ENCODE assay signal across 13 cellular contexts in genomic region chr2:159137511-159138101, GRCh38.
A peak's percentile ranks its signal among the peaks of the same experiment; 100 is the strongest.
DNase-seq lines count a peak whose midpoint lies in the region; ATAC-seq, FAIRE-seq and TF ChIP-seq lines count a peak whose summit lies in the region.
"Had no signal": no experiment of that assay in that cellular context is flagged by ENCODE, and none has a peak within 500 bp of the region (broad histone marks: within the 10 kb centered on the region; RNA-seq: fewer than 3 reads in every experiment).

No MANE protein-coding gene starts in this region.

- peaks cover 0 to 5% of the 10 kb centered on the region in 2 experiments for H3K36me3 ChIP-seq in endothelial cell of umbilical vein (ENCODE audit: control insufficient read depth in 2 of 2, extremely low read depth in 1 of 2, insufficient read depth in 2 of 2, low read length in 2 of 2)
- no peaks in the 10 kb centered on the region for H3K36me3 ChIP-seq in upper lobe of left lung

- no peaks in the 10 kb centered on the region for H3K9me3 ChIP-seq in endothelial cell of umbilical vein (replicated peaks; ENCODE audit: control insufficient read depth, insufficient read depth, low read length)
- no peaks in the 10 kb centered on the region for H3K9me3 ChIP-seq in upper lobe of left lung

- POLR2A ChIA-PET in endothelial cell of umbilical vein (lab: Charles Lee): interaction anchor here (1.1 kb wide), 1 partner anchor 13 kb away, joined by 4 read pairs; no protein-coding TSS in a partner anchor

- no peak for ATAC-seq in upper lobe of left lung (ENCODE audit: low FRiP score in 2 of 2)
- ATAC-seq: GM23338 had no signal

- no peaks in the 10 kb centered on the region for H3K9me3 Mint-ChIP-seq in mesothelial cell of epicardium
- no peaks in the 10 kb centered on the region for H3K9me3 Mint-ChIP-seq in activated T-helper 2 cell treated with anti-CD3 and anti-CD28 coated beads, Interferon-gamma antibody, Interleukin-2, Interleukin-4, amounts not matched to agents 10 μg/mL and 5 μg/mL and 100 μg/mL, durations not matched to agents 14 hours and 24 hours and 36 hours
- H3K9me3 Mint-ChIP-seq: activated naive CD4-positive, alpha-beta T cell treated with anti-CD3 and anti-CD28 coated beads, Interleukin-2, amount 50 U/mL, for 24 hours; GM23338 had no signal

- no peaks in the 10 kb centered on the region for H3K27me3 Mint-ChIP-seq in mesothelial cell of epicardium (ENCODE audit: low read depth)
- H3K27me3 Mint-ChIP-seq in activated T-helper 2 cell treated with anti-CD3 and anti-CD28 coated beads, Interferon-gamma antibody, Interleukin-2, Interleukin-4, amounts not matched to agents 10 μg/mL and 5 μg/mL and 100 μg/mL, durations not matched to agents 14 hours and 24 hours and 36 hours (ENCODE audit: low read depth): peaks cover 3% of the 10 kb centered on the region
- H3K27me3 Mint-ChIP-seq: activated naive CD4-positive, alpha-beta T cell treated with anti-CD3 and anti-CD28 coated beads, Interleukin-2, amount 50 U/mL, for 24 hours had no signal

- H3K36me3 Mint-ChIP-seq in mesothelial cell of epicardium: peaks cover 3% of the 10 kb centered on the region
- no peaks in the 10 kb centered on the region for H3K36me3 Mint-ChIP-seq in activated T-helper 2 cell treated with anti-CD3 and anti-CD28 coated beads, Interferon-gamma antibody, Interleukin-2, Interleukin-4, amounts not matched to agents 10 μg/mL and 5 μg/mL and 100 μg/mL, durations not matched to agents 14 hours and 24 hours and 36 hours (ENCODE audit: low read depth)
- H3K36me3 Mint-ChIP-seq: activated naive CD4-positive, alpha-beta T cell treated with anti-CD3 and anti-CD28 coated beads, Interleukin-2, amount 50 U/mL, for 24 hours had no signal

- TF ChIP-seq EP300 in upper lobe of left lung (IDR thresholded peaks at IDR 0.05): no peak

- H3K27me3 ChIP-seq in endothelial cell of umbilical vein (ENCODE audit: control insufficient read depth in 2 of 2, insufficient read depth in 2 of 2, low read length in 2 of 2): no peaks in the 10 kb centered on the region
- no peaks in the 10 kb centered on the region for H3K27me3 ChIP-seq in upper lobe of left lung

- CTCF ChIA-PET in endothelial cell of umbilical vein (lab: Charles Lee): interaction anchor here (0.8 to 7.2 kb wide), 3 partner anchors 12 to 31 kb away, joined by 3 to 65 read pairs (median 11); no protein-coding TSS in a partner anchor

- WGBS in upper lobe of left lung, 2 donors: 34 to 62% methylated on average over 5 to 6 of the region's 6 CpGs

- H3K9ac ChIP-seq in endothelial cell of umbilical vein (replicated peaks; ENCODE audit: extremely low read depth, insufficient read depth, low read length): no peak overlapping the region

- H3K4me3 ChIP-seq in endothelial cell of umbilical vein (replicated peaks in 1 of 3; ENCODE audit: insufficient read depth in 1 of 3, low read depth in 1 of 3, low read length in 3 of 3) (no peak overlapping the region), upper lobe of left lung (no peak overlapping the region)
- H3K4me3 ChIP-seq: GM23338 had no signal

- peak overlapping the region; percentile 90 for H3K27ac Mint-ChIP-seq in mesothelial cell of epicardium
- no peak overlapping the region for H3K27ac Mint-ChIP-seq in activated T-helper 2 cell treated with anti-CD3 and anti-CD28 coated beads, Interferon-gamma antibody, Interleukin-2, Interleukin-4, amounts not matched to agents 10 μg/mL and 5 μg/mL and 100 μg/mL, durations not matched to agents 14 hours and 24 hours and 36 hours
- H3K27ac Mint-ChIP-seq: activated naive CD4-positive, alpha-beta T cell treated with anti-CD3 and anti-CD28 coated beads, Interleukin-2, amount 50 U/mL, for 24 hours; GM23338 had no signal

- H3K27ac ChIP-seq in endothelial cell of umbilical vein (ENCODE audit: insufficient read depth, low read depth, low read length) (peak overlapping the region; percentile 98), upper lobe of left lung (peak overlapping the region; percentile 9 to 63 (median 46))

- H3K4me3 Mint-ChIP-seq in mesothelial cell of epicardium: no peak overlapping the region
- H3K4me3 Mint-ChIP-seq in activated T-helper 2 cell treated with anti-CD3 and anti-CD28 coated beads, Interferon-gamma antibody, Interleukin-2, Interleukin-4, amounts not matched to agents 10 μg/mL and 5 μg/mL and 100 μg/mL, durations not matched to agents 14 hours and 24 hours and 36 hours (ENCODE audit: low read depth): no peak overlapping the region
- H3K4me3 Mint-ChIP-seq: activated naive CD4-positive, alpha-beta T cell treated with anti-CD3 and anti-CD28 coated beads, Interleukin-2, amount 50 U/mL, for 24 hours; GM23338 had no signal

- no peaks in the 10 kb centered on the region for H4K20me1 ChIP-seq in endothelial cell of umbilical vein (replicated peaks; ENCODE audit: control insufficient read depth, extremely low read depth, insufficient read depth, low read length)

- DNase-seq in NCI-H2171 treated with DMSO at 0.1 percent for 48 hours (lab: John Stamatoyannopoulos, UW) (peak; percentile 25), NCI-H2171 (lab: John Stamatoyannopoulos, UW) (no peak), endothelial cell of umbilical vein (ENCODE audit: low read depth, low spot score) (no peak), mesothelial cell of epicardium (ENCODE audit: low spot score in 2 of 2, unreplicated experiment in 2 of 2) (no peak), upper lobe of left lung (no peak), NCI-H510A treated with DMSO at 0.1 percent for 48 hours (lab: John Stamatoyannopoulos, UW) (no peak), occipital lobe (lab: John Stamatoyannopoulos, UW) (no peak)
- DNase-seq in activated T-helper 2 cell treated with anti-CD3 and anti-CD28 coated beads, Interferon-gamma antibody, Interleukin-2, Interleukin-4, amounts not matched to agents 10 μg/mL and 5 μg/mL and 100 μg/mL, durations not matched to agents 14 hours and 24 hours and 36 hours (ENCODE audit: low spot score): no peak
- DNase-seq: activated CD4-positive, alpha-beta T cell treated with anti-CD3 and anti-CD28 coated beads, Interleukin-2, amount 50 U/mL, for 1 hour; DND-41; islet precursor cell had no signal

- H3K79me2 ChIP-seq in endothelial cell of umbilical vein (ENCODE audit: control insufficient read depth, insufficient read depth, low read length): peaks cover 39% of the 10 kb centered on the region

- TF ChIP-seq POLR2A in endothelial cell of umbilical vein (IDR thresholded peaks at IDR 0.05; ENCODE audit: low read depth, low read length): no peak
- no peak for TF ChIP-seq POLR2A in upper lobe of left lung (IDR thresholded peaks at IDR 0.05)

- intact Hi-C loops in endothelial cell of umbilical vein (cut with micrococcal nuclease): loop anchor here (5.0 kb wide), 1 partner anchor 575 kb away; the partner anchor contains the start of gene MARCHF7
- intact Hi-C loops in activated T-helper 2 cell treated with anti-CD3 and anti-CD28 coated beads, Interferon-gamma antibody, Interleukin-2, Interleukin-4, amounts not matched to agents 10 μg/mL and 5 μg/mL and 100 μg/mL, durations not matched to agents 14 hours and 24 hours and 36 hours (cut with micrococcal nuclease): no loop called here

- TF ChIP-seq CTCF in endothelial cell of umbilical vein (IDR thresholded peaks at IDR 0.05; ENCODE audit: extremely low read depth in 1 of 2, insufficient read depth in 1 of 2, low read depth in 1 of 2, low read length in 2 of 2) (no peak), mesothelial cell of epicardium (IDR thresholded peaks at IDR 0.05; ENCODE audit: unreplicated experiment) (no peak), upper lobe of left lung (IDR thresholded peaks at IDR 0.05) (no peak)

- peaks cover 81% of the 10 kb centered on the region for H3K4me1 ChIP-seq in endothelial cell of umbilical vein (ENCODE audit: control insufficient read depth, extremely low read depth, insufficient read depth, low read length)
- peaks cover 19 to 51% (median 31%) of the 10 kb centered on the region in 4 donors for H3K4me1 ChIP-seq in upper lobe of left lung

- H2AFZ ChIP-seq in endothelial cell of umbilical vein (ENCODE audit: low read depth, low read length): no peak overlapping the region
- H2AFZ ChIP-seq: GM23338 had no signal

- no TSS peak for BruUV-seq in endothelial cell of umbilical vein (replicated peaks; lab: Mats Ljungman, UMichigan)

- dilution Hi-C loops in endothelial cell of umbilical vein (cut with MboI; ENCODE audit: extremely low pct_ligation_motif_present, low sequenced_read_pairs): no loop called here

- no peaks in the 10 kb centered on the region for H3K9me1 ChIP-seq in endothelial cell of umbilical vein (replicated peaks; ENCODE audit: control insufficient read depth, extremely low read depth, insufficient read depth, low read length)

- FAIRE-seq in endothelial cell of umbilical vein (lab: Jason Lieb, UNC): no peak

- H3K4me1 Mint-ChIP-seq in mesothelial cell of epicardium: peaks cover 79% of the 10 kb centered on the region
- no peaks in the 10 kb centered on the region for H3K4me1 Mint-ChIP-seq in activated T-helper 2 cell treated with anti-CD3 and anti-CD28 coated beads, Interferon-gamma antibody, Interleukin-2, Interleukin-4, amounts not matched to agents 10 μg/mL and 5 μg/mL and 100 μg/mL, durations not matched to agents 14 hours and 24 hours and 36 hours (ENCODE audit: low read depth)
- H3K4me1 Mint-ChIP-seq: activated naive CD4-positive, alpha-beta T cell treated with anti-CD3 and anti-CD28 coated beads, Interleukin-2, amount 50 U/mL, for 24 hours had no signal

- H3K4me2 ChIP-seq in endothelial cell of umbilical vein (ENCODE audit: insufficient read depth, low read length): no peak overlapping the region
- H3K4me2 ChIP-seq: GM23338 had no signal

TF ChIP-seq in endothelial cell of umbilical vein, 7 proteins besides CTCF, POLR2A, EP300 and RAD21:
- TF ChIP-seq EZH2 (IDR thresholded peaks at IDR 0.05; ENCODE audit: borderline replicate concordance, low read depth, low read length, severe bottlenecking) (no peak), POLR2AphosphoS5 (IDR thresholded peaks at IDR 0.05; ENCODE audit: insufficient read depth, low read depth, low read length) (no peak), FOS (IDR thresholded peaks at IDR 0.05; ENCODE audit: borderline replicate concordance, insufficient read depth, low read length) (no peak), MAX (IDR thresholded peaks at IDR 0.05; ENCODE audit: insufficient read depth, insufficient read length) (no peak), GATA2 (IDR thresholded peaks at IDR 0.05; ENCODE audit: insufficient read depth, insufficient read length, low read depth, low read length) (no peak), JUN (IDR thresholded peaks at IDR 0.05; ENCODE audit: borderline replicate concordance, insufficient read depth, insufficient read length, low read depth) (no peak), MYC (IDR thresholded peaks at IDR 0.05; ENCODE audit: low read depth, low read length) (no peak)
